1 cellular context compared by ENCODE assay signal in the genomic region with DNA sequence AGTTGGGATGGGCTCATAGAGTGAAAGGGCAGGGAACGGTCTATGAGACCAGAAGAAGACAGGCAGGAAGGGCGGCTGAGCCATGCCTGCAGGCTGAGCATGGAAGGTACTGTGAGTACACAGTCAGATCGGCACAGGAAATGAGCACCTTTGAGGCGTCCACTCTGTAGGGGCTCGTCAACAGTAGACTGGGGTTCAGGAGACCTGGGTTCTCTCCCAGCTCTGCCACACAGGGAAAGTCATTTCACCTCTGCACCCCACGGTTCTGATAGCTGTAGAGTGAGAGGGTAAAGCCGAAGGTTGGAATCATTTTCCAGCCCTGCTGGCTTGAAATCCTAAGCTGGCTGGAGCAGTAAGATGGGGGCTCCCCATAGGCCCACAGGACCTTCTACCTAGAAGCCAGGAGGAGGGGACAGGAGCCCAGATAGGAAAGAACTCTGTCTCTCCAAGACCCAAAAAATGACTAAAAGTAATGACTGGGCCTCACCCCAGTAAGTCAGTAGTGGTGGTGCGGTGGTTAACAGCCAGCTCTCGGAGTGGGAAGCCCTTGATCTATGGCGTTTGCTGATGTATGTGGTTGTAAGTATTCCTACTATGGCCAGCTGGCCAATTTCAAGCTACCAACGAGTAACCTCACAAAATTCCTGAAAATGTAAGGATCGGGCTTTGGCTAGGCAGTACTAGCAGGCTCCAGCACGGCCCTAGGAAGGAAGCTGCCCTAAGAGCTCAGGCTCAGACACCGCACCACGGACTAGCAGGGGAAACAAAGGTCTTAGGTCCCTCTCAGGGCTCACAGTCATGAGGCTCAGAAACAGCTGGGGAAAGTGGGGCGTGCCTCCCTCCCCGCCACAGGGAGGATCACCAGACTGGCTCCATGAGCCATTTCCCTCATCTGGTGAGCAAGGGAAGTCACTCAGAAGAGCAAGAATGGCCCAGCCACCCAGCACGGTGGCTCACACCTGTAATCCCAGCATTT.
TF ChIP-seq lines count a peak whose summit lies in the region.

No MANE protein-coding gene starts in this region.

TF ChIP-seq in IMR-90, 13 proteins besides CTCF, POLR2A, EP300 and RAD21 (continued from another document):
- TF ChIP-seq, protein P1, sequence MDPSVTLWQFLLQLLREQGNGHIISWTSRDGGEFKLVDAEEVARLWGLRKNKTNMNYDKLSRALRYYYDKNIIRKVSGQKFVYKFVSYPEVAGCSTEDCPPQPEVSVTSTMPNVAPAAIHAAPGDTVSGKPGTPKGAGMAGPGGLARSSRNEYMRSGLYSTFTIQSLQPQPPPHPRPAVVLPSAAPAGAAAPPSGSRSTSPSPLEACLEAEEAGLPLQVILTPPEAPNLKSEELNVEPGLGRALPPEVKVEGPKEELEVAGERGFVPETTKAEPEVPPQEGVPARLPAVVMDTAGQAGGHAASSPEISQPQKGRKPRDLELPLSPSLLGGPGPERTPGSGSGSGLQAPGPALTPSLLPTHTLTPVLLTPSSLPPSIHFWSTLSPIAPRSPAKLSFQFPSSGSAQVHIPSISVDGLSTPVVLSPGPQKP (IDR thresholded peaks at IDR 0.05; ENCODE audit: borderline replicate concordance, low read depth, low read length): no peak
- TF ChIP-seq RCOR1 (IDR thresholded peaks at IDR 0.05; ENCODE audit: insufficient replicate concordance, low read length) (no peak), BHLHE40 (IDR thresholded peaks at IDR 0.05; ENCODE audit: low read depth, low read length) (no peak)
